Comparison of ENCODE assay signal across 1 cellular context in the genomic region with DNA sequence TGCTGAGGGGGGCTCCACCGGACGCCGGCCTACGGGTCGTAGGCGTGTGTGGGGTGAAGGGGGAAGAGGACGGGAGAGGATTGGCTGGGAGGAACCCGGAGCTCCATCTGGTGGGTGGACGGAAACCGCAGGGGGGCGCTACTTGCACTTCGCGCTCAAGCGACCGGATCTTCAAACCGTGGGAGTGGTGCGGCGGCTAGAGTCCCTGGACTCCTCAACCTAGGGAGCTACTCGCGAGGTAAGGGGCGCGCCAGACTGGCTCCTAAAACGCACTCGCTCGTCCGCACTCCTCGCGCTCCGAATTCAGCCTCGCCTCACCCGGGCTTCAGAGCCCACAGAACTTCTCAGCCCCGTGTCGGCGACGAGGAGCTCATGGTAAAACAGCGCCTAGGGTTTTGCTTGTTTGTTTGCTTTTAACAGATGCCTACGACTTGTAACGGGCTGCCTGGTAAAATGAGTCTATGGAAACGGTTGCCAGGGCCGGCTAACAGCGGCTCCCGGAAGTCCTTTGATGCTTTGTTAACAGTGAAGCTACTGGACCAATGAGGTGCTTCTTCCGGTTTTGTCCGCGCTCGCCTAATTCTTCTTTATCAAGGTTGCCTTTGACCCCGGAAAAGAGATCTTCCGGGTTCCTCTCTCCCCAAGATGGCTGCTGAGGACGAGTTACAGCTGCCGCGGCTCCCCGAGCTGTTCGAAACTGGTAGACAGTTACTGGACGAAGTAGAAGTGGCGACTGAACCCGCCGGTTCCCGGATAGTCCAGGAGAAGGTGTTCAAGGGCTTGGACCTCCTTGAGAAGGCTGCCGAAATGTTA.
TF ChIP-seq lines count a peak whose summit lies in the region.

Gene IGBP1, plus strand, starts transcription at position 145 of the 813 bp plus-strand sequence. Its CDS starts 501 bp downstream, at position 646.

TF ChIP-seq in HepG2, 621 proteins besides CTCF, POLR2A, EP300 and RAD21 (continued from another document and continues in another):
- TF ChIP-seq BRF2 (CRISPR knock-in tag; IDR thresholded peaks at IDR 0.05), result no peak
- no peak; the same call in 1 of the 2 replicates for TF ChIP-seq ZSCAN9 (CRISPR knock-in tag; IDR thresholded peaks at IDR 0.05; ENCODE audit: borderline replicate concordance)
- TF ChIP-seq BORCS8-MEF2B (CRISPR knock-in tag; IDR thresholded peaks at IDR 0.05), result no peak
- TF ChIP-seq, protein P1, sequence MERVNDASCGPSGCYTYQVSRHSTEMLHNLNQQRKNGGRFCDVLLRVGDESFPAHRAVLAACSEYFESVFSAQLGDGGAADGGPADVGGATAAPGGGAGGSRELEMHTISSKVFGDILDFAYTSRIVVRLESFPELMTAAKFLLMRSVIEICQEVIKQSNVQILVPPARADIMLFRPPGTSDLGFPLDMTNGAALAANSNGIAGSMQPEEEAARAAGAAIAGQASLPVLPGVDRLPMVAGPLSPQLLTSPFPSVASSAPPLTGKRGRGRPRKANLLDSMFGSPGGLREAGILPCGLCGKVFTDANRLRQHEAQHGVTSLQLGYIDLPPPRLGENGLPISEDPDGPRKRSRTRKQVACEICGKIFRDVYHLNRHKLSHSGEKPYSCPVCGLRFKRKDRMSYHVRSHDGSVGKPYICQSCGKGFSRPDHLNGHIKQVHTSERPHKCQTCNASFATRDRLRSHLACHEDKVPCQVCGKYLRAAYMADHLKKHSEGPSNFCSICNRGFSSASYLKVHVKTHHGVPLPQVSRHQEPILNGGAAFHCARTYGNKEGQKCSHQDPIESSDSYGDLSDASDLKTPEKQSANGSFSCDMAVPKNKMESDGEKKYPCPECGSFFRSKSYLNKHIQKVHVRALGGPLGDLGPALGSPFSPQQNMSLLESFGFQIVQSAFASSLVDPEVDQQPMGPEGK (CRISPR knock-in tag; IDR thresholded peaks at IDR 0.05), result 0 out of 2 replicates have a peak, but pooled peaks have one; percentile 19
- TF ChIP-seq TAF1 (CRISPR knock-in tag; IDR thresholded peaks at IDR 0.05), result peak; percentile 64; the same call in 1 of the 2 replicates
- no peak for TF ChIP-seq PRDM10 (CRISPR knock-in tag; IDR thresholded peaks at IDR 0.05; ENCODE audit: low read depth)
- peak; percentile 80; the same call in 1 of the 2 replicates for TF ChIP-seq ARID4A (CRISPR knock-in tag; IDR thresholded peaks at IDR 0.05; ENCODE audit: borderline replicate concordance)
- no peak; the same call in 1 of the 2 replicates for TF ChIP-seq ZNF350 (CRISPR knock-in tag; IDR thresholded peaks at IDR 0.05; ENCODE audit: borderline replicate concordance, low read depth)
- no peak for TF ChIP-seq ZNF607 (CRISPR knock-in tag; IDR thresholded peaks at IDR 0.05; ENCODE audit: borderline replicate concordance)
- TF ChIP-seq RBFOX2 (IDR thresholded peaks at IDR 0.05; ENCODE audit: low read depth, low read length), result 0 out of 2 replicates have a peak, but pooled peaks have one; percentile 28
- no peak for TF ChIP-seq ZNF678 (CRISPR knock-in tag; IDR thresholded peaks at IDR 0.05)
- no peak for TF ChIP-seq ZSCAN12 (CRISPR knock-in tag; IDR thresholded peaks at IDR 0.05)
- TF ChIP-seq, protein P2, sequence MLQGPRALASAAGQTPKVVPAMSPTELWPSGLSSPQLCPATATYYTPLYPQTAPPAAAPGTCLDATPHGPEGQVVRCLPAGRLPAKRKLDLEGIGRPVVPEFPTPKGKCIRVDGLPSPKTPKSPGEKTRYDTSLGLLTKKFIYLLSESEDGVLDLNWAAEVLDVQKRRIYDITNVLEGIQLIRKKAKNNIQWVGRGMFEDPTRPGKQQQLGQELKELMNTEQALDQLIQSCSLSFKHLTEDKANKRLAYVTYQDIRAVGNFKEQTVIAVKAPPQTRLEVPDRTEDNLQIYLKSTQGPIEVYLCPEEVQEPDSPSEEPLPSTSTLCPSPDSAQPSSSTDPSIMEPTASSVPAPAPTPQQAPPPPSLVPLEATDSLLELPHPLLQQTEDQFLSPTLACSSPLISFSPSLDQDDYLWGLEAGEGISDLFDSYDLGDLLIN (CRISPR knock-in tag; IDR thresholded peaks at IDR 0.05; ENCODE audit: borderline replicate concordance), result no peak
- no peak for TF ChIP-seq ZNF205 (CRISPR knock-in tag; IDR thresholded peaks at IDR 0.05)
- TF ChIP-seq HMG20A (CRISPR knock-in tag; IDR thresholded peaks at IDR 0.05; ENCODE audit: borderline replicate concordance), result no peak
- 0 out of 2 replicates have a peak, but pooled peaks have one; percentile 26 for TF ChIP-seq UBTF (CRISPR knock-in tag; IDR thresholded peaks at IDR 0.05)
- TF ChIP-seq RBM39 (IDR thresholded peaks at IDR 0.05; ENCODE audit: low read depth, low read length, poor library complexity, severe bottlenecking), result no peak
- TF ChIP-seq GATA4 (IDR thresholded peaks at IDR 0.05; ENCODE audit: borderline replicate concordance, low read depth), result no peak
- TF ChIP-seq KAT7 (CRISPR knock-in tag; IDR thresholded peaks at IDR 0.05; ENCODE audit: borderline replicate concordance), result no peak
- peak; percentile 45 for TF ChIP-seq POGZ (CRISPR knock-in tag; IDR thresholded peaks at IDR 0.05)
- TF ChIP-seq ZNF33A (CRISPR knock-in tag; IDR thresholded peaks at IDR 0.05; ENCODE audit: borderline replicate concordance), result no peak
- TF ChIP-seq SMARCE1 (IDR thresholded peaks at IDR 0.05; ENCODE audit: borderline replicate concordance), result no peak
- no peak; the same call in 1 of the 2 replicates for TF ChIP-seq SIN3A (IDR thresholded peaks at IDR 0.05; ENCODE audit: borderline replicate concordance, low read depth, low read length)
- no peak for TF ChIP-seq ZBTB38 (CRISPR knock-in tag; IDR thresholded peaks at IDR 0.05)
- TF ChIP-seq, protein P3, sequence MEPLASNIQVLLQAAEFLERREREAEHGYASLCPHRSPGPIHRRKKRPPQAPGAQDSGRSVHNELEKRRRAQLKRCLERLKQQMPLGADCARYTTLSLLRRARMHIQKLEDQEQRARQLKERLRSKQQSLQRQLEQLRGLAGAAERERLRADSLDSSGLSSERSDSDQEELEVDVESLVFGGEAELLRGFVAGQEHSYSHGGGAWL (CRISPR knock-in tag; IDR thresholded peaks at IDR 0.05), result peak; percentile 30; the same call in 1 of the 2 replicates
- TF ChIP-seq, protein P4, sequence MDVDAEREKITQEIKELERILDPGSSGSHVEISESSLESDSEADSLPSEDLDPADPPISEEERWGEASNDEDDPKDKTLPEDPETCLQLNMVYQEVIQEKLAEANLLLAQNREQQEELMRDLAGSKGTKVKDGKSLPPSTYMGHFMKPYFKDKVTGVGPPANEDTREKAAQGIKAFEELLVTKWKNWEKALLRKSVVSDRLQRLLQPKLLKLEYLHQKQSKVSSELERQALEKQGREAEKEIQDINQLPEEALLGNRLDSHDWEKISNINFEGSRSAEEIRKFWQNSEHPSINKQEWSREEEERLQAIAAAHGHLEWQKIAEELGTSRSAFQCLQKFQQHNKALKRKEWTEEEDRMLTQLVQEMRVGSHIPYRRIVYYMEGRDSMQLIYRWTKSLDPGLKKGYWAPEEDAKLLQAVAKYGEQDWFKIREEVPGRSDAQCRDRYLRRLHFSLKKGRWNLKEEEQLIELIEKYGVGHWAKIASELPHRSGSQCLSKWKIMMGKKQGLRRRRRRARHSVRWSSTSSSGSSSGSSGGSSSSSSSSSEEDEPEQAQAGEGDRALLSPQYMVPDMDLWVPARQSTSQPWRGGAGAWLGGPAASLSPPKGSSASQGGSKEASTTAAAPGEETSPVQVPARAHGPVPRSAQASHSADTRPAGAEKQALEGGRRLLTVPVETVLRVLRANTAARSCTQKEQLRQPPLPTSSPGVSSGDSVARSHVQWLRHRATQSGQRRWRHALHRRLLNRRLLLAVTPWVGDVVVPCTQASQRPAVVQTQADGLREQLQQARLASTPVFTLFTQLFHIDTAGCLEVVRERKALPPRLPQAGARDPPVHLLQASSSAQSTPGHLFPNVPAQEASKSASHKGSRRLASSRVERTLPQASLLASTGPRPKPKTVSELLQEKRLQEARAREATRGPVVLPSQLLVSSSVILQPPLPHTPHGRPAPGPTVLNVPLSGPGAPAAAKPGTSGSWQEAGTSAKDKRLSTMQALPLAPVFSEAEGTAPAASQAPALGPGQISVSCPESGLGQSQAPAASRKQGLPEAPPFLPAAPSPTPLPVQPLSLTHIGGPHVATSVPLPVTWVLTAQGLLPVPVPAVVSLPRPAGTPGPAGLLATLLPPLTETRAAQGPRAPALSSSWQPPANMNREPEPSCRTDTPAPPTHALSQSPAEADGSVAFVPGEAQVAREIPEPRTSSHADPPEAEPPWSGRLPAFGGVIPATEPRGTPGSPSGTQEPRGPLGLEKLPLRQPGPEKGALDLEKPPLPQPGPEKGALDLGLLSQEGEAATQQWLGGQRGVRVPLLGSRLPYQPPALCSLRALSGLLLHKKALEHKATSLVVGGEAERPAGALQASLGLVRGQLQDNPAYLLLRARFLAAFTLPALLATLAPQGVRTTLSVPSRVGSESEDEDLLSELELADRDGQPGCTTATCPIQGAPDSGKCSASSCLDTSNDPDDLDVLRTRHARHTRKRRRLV (CRISPR knock-in tag; IDR thresholded peaks at IDR 0.05), result 0 out of 2 replicates have a peak, but pooled peaks have one; percentile 46
- TF ChIP-seq SIN3B (IDR thresholded peaks at IDR 0.05; ENCODE audit: low read length), result 0 out of 2 replicates have a peak, but pooled peaks have one; percentile 38
- TF ChIP-seq HES4 (CRISPR knock-in tag; IDR thresholded peaks at IDR 0.05; ENCODE audit: borderline replicate concordance), result no peak
- TF ChIP-seq ZNF773 (CRISPR knock-in tag; IDR thresholded peaks at IDR 0.05; ENCODE audit: borderline replicate concordance), result no peak
- no peak for TF ChIP-seq ZNF614 (CRISPR knock-in tag; IDR thresholded peaks at IDR 0.05; ENCODE audit: borderline replicate concordance)
